In genomic region chr13:33931397-33931987, GRCh38 we compare ENCODE assay signal across 8 cellular contexts.
DNase-seq lines count a peak whose midpoint lies in the region; ATAC-seq and TF ChIP-seq lines count a peak whose summit lies in the region.

No MANE protein-coding gene starts in this region.

- POLR2A ChIA-PET in RWPE1 (lab: Yijun Ruan, JAX; ENCODE audit: low non-redundant PET): no interaction called here

- peak; percentile 79 for ATAC-seq in HG03354 (IDR thresholded peaks at IDR 0.05; ENCODE audit: poor library complexity, severe bottlenecking, unreplicated experiment)

- DNase-seq in A172 (ENCODE audit: low spot score) (peak; percentile 61), RWPE1 (ENCODE audit: low spot score) (peak; percentile 30), fibroblast of mammary gland (ENCODE audit: low read depth) (peak; percentile 57), pons (ENCODE audit: low spot score) (peak; percentile 67), islet precursor cell (no peak)
- no peak for DNase-seq in effector CD4-positive, alpha-beta T cell

- CTCF ChIA-PET in RWPE1 (lab: Yijun Ruan, JAX): interaction anchor here (0.7 kb wide), 1 partner anchor 113 kb away, joined by 3 read pairs; no protein-coding TSS in a partner anchor

- no peak overlapping the region for H3K27ac ChIP-seq in RWPE1

- no peak overlapping the region for H3K4me3 ChIP-seq in fibroblast of mammary gland (ENCODE audit: control insufficient read depth, low read depth, low read length)

- peak; percentile 45 for TF ChIP-seq CTCF in GM12873 (IDR thresholded peaks at IDR 0.05; ENCODE audit: insufficient read depth, low read depth, low read length, missing control alignments)
- TF ChIP-seq CTCF in RWPE1 (conservative IDR thresholded peaks at IDR 0.05; ENCODE audit: low read depth): no peak
- TF ChIP-seq CTCF in fibroblast of mammary gland (conservative IDR thresholded peaks at IDR 0.05; ENCODE audit: control insufficient read depth, insufficient read depth, low read depth, low read length): peak; percentile 49

Comparison
In these comparisons a context has a peak if more than half of its experiments do, and no peak if none do; other contexts are left out.
1. DNase-seq: peak in A172 (single experiment), RWPE1 (single experiment), fibroblast of mammary gland (single experiment) and pons (single experiment); none in islet precursor cell (single experiment) and effector CD4-positive, alpha-beta T cell (single experiment).